In genomic region chr3:193869221-193870201, GRCh38 we compare ENCODE assay signal across 1 cellular context.
TF ChIP-seq lines count a peak whose summit lies in the region.

No MANE protein-coding gene starts in this region.

TF ChIP-seq in H1, 55 proteins besides CTCF, POLR2A, EP300 and RAD21 (continued from another document):
- peak; percentile 11; the same call in 1 of the 2 replicates for TF ChIP-seq GABPA (IDR thresholded peaks at IDR 0.05; ENCODE audit: borderline replicate concordance, insufficient read depth, low read length)
